ENCODE assay signal across 13 cellular contexts in genomic region chr2:31255911-31256571, GRCh38. TPM values are rescaled to one million over a fixed set of nuclear protein-coding genes. Genes with fewer than 3 reads are reported as not detected.
A peak's percentile ranks its signal among the peaks of the same experiment; 100 is the strongest.
DNase-seq lines count a peak whose midpoint lies in the region; ATAC-seq and TF ChIP-seq lines count a peak whose summit lies in the region.
"Had no signal": no experiment of that assay in that cellular context is flagged by ENCODE, and none has a peak within 500 bp of the region (broad histone marks: within the 10 kb centered on the region; RNA-seq: fewer than 3 reads in every experiment).

No MANE protein-coding gene starts in this region.

- ATAC-seq in GM21390 (IDR thresholded peaks at IDR 0.05; ENCODE audit: unreplicated experiment) = peak; percentile 66
- peak; percentile 66 for ATAC-seq in HG03196 (IDR thresholded peaks at IDR 0.05; ENCODE audit: unreplicated experiment)

- POLR2A ChIA-PET in GM10248 (lab: Yijun Ruan, JAX) = no interaction called here

- H3K4me3 ChIP-seq in dorsolateral prefrontal cortex = no peak overlapping the region
- H3K4me3 ChIP-seq in osteoblast (ENCODE audit: insufficient read depth, low read length) = no peak overlapping the region
- H3K4me3 ChIP-seq: heart left ventricle, right atrium auricular region, thyroid gland had no signal

- peak overlapping the region in 38 of 59 donors; percentile 0 to 81 (median 50) for H3K27ac ChIP-seq in dorsolateral prefrontal cortex
- no peak overlapping the region for H3K27ac ChIP-seq in osteoblast (ENCODE audit: low read depth, low read length)
- H3K27ac ChIP-seq: heart left ventricle, right atrium auricular region, thyroid gland had no signal

- DNase-seq in GM10248 (ENCODE audit: extremely low spot score) (peak; percentile 61), dorsolateral prefrontal cortex (no peak), NCI-H2171 (lab: John Stamatoyannopoulos, UW) (no peak), osteoblast (ENCODE audit: insufficient read length, low spot score, missing footprints) (no peak), KBM-7 (no peak)
- DNase-seq in activated naive CD4-positive, alpha-beta T cell treated with anti-CD3 and anti-CD28 coated beads, Interleukin-2, amount 50 U/mL, for 16 hours = no peak
- DNase-seq: DND-41, T-helper 1 cell, thyroid gland had no signal

- no peaks in the 10 kb centered on the region for H3K9me3 ChIP-seq in osteoblast (ENCODE audit: low read depth, low read length)
- H3K9me3 ChIP-seq: heart left ventricle, right atrium auricular region, thyroid gland had no signal

- CTCF ChIA-PET in GM10248 (lab: Yijun Ruan, JAX) = interaction anchor here (0.9 to 2.6 kb wide), 8 partner anchors 13 to 1091 kb away, joined by 3 to 10 read pairs (median 4); no protein-coding TSS in a partner anchor

- intact Hi-C loops in dorsolateral prefrontal cortex (cut with DNase I) = loop anchor here in 1 of 2 donors (2.0 kb wide), 1 partner anchor 21 kb away; the partner anchor contains the start of gene EHD3

- in situ Hi-C loops in KBM-7 (cut with MboI; ENCODE audit: low pct_unique_long_range_greater_than_20kb, low sequenced_read_pairs) = no loop called here

- no peak overlapping the region for H2AFZ ChIP-seq in osteoblast (ENCODE audit: low read length)

- no peak overlapping the region for H3K4me2 ChIP-seq in osteoblast (ENCODE audit: insufficient read depth, low read length)

- H3K4me1 ChIP-seq in osteoblast (ENCODE audit: insufficient read depth, low read length) = no peaks in the 10 kb centered on the region
- H3K4me1 ChIP-seq: thyroid gland had no signal

- H4K20me1 ChIP-seq in osteoblast (ENCODE audit: insufficient read depth, low read length) = no peaks in the 10 kb centered on the region

- TF ChIP-seq CTCF in GM10248 (IDR thresholded peaks at IDR 0.05; ENCODE audit: control extremely low read depth, extremely low read depth, low read depth, missing control alignments) (no peak), dorsolateral prefrontal cortex (IDR thresholded peaks at IDR 0.05 in 54 of 56, conservative IDR thresholded peaks at IDR 0.05 in 2 of 56; ENCODE audit: low read depth in 1 of 56, partially characterized antibody in 56 of 56) (no peak), osteoblast (IDR thresholded peaks at IDR 0.05; ENCODE audit: extremely low read depth, low read depth, low read length) (no peak)

- no peaks in the 10 kb centered on the region for H3K36me3 ChIP-seq in osteoblast (ENCODE audit: insufficient read depth, low read length)
- H3K36me3 ChIP-seq: thyroid gland had no signal

- H3K27me3 ChIP-seq in dorsolateral prefrontal cortex = no peaks in the 10 kb centered on the region
- H3K27me3 ChIP-seq in osteoblast (ENCODE audit: insufficient read depth, low read length) = no peaks in the 10 kb centered on the region
- H3K27me3 ChIP-seq: heart left ventricle, right atrium auricular region, thyroid gland had no signal

- no peaks in the 10 kb centered on the region for H3K79me2 ChIP-seq in osteoblast (ENCODE audit: insufficient read depth, low read length)

RNA-seq across cellular contexts. Expression of gene EHD3, which starts 22.1 kb away (rescaled TPM):
- total RNA-seq in dorsolateral prefrontal cortex (100 to 1,000 TPM in 46 of 120 experiments, 10 to 100 TPM in 74; 35.8 to 122 (median 93.2) TPM), osteoblast (16.3 and 17.4 TPM in 2 replicates)

RNA-seq across cellular contexts. Expression of gene CAPN14, which starts 38.7 kb away (rescaled TPM):
- total RNA-seq in dorsolateral prefrontal cortex (1 to 10 TPM in 85 of 120 experiments, under 1 TPM in 35; 0.26 to 3.4 (median 1.3) TPM), osteoblast (under 0.01 TPM in 2 replicates)
